3 cellular contexts compared by ENCODE assay signal in the genomic region with DNA sequence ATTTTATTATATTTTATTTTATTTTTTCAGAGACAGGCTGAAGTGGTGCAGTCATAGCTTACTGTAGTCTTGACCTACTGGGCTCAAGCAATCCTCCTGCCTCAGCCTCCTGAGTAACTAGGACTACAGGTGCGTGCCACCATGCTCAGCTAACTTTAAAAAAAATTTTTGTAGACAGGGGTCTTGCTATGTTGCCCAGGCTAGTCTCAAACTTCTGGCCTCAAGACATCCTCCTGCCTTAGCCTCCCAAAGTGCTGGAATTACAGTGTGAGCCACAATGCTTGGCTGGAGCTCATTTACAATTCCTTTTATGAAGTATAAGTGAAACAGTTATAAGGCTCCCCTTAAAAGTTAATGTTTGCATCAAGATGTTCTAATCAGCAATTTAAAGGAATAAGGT.
TF ChIP-seq lines count a peak whose summit lies in the region.

No MANE protein-coding gene starts in this region.

TF ChIP-seq in WTC11, 78 proteins besides CTCF, POLR2A, EP300 and RAD21:
- TF ChIP-seq ZNF121 (CRISPR knock-in tag; IDR thresholded peaks at IDR 0.05): peak; percentile 46; the same call in 1 of the 2 replicates
- no peak for TF ChIP-seq FOXK1 (CRISPR knock-in tag; IDR thresholded peaks at IDR 0.05)

TF ChIP-seq in K562, 482 proteins besides CTCF, POLR2A, EP300 and RAD21:
- TF ChIP-seq RBM25 (IDR thresholded peaks at IDR 0.05; ENCODE audit: low read depth, low read length, severe bottlenecking): peak; percentile 56
- no peak for TF ChIP-seq ZFP36 (IDR thresholded peaks at IDR 0.05; ENCODE audit: low read depth, low read length, partially characterized antibody)
- TF ChIP-seq DDX20 (tag; IDR thresholded peaks at IDR 0.05; ENCODE audit: low read depth): no peak
- peak; percentile 91 for TF ChIP-seq ZNF121 (CRISPR knock-in tag; conservative IDR thresholded peaks at IDR 0.05)

TF ChIP-seq in endothelial cell of umbilical vein, 7 proteins besides CTCF, POLR2A, EP300 and RAD21:
- TF ChIP-seq GATA2 (IDR thresholded peaks at IDR 0.05; ENCODE audit: insufficient read depth, insufficient read length, low read depth, low read length) (no peak), MAX (IDR thresholded peaks at IDR 0.05; ENCODE audit: insufficient read depth, insufficient read length) (no peak), MYC (IDR thresholded peaks at IDR 0.05; ENCODE audit: low read depth, low read length) (no peak), EZH2 (IDR thresholded peaks at IDR 0.05; ENCODE audit: borderline replicate concordance, low read depth, low read length, severe bottlenecking) (no peak), FOS (IDR thresholded peaks at IDR 0.05; ENCODE audit: borderline replicate concordance, insufficient read depth, low read length) (no peak), JUN (IDR thresholded peaks at IDR 0.05; ENCODE audit: borderline replicate concordance, insufficient read depth, insufficient read length, low read depth) (no peak), POLR2AphosphoS5 (IDR thresholded peaks at IDR 0.05; ENCODE audit: insufficient read depth, low read depth, low read length) (no peak)
